ENCODE assay signal across 9 cellular contexts in genomic region chr1:156019946-156020292, GRCh38. TPM values are rescaled to one million over a fixed set of nuclear protein-coding genes. Genes with fewer than 3 reads are reported as not detected.
DNase-seq lines count a peak whose midpoint lies in the region; ATAC-seq, FAIRE-seq and TF ChIP-seq lines count a peak whose summit lies in the region.
"Had no signal": no experiment of that assay in that cellular context is flagged by ENCODE, and none has a peak within 500 bp of the region (broad histone marks: within the 10 kb centered on the region; RNA-seq: fewer than 3 reads in every experiment).

No MANE protein-coding gene starts in this region.

- H3K4me1 ChIP-seq in PC-9 (replicated peaks; ENCODE audit: insufficient read depth) = peaks cover 11% of the 10 kb centered on the region
- no peaks in the 10 kb centered on the region for H3K4me1 ChIP-seq in esophagus (ENCODE audit: control insufficient read depth in 2 of 2, insufficient read depth in 2 of 2, low read length in 1 of 2)
- peaks cover 6 to 15% (median 14%) of the 10 kb centered on the region in 3 donors for H3K4me1 ChIP-seq in pancreas

- H3K79me2 ChIP-seq in PC-9 (ENCODE audit: low read depth) = peaks cover 34% of the 10 kb centered on the region

- BruUV-seq in PC-9 (replicated peaks; lab: Mats Ljungman, UMichigan) = no TSS peak

- intact Hi-C loops in PC-9 (cut with micrococcal nuclease; ENCODE audit: unreplicated experiment) = no loop called here
- intact Hi-C loops in pancreas (cut with DNase I) = no loop called here
- intact Hi-C loops in posterior cingulate gyrus (cut with DNase I) = no loop called here

- peak overlapping the region; percentile 95 for H3K4me3 ChIP-seq in PC-9
- H3K4me3 ChIP-seq in esophagus (ENCODE audit: low read depth in 1 of 2, low read length in 2 of 2) = peak overlapping the region; percentile 71 to 96
- peak overlapping the region; percentile 45 to 92 (median 82) for H3K4me3 ChIP-seq in pancreas

- TF ChIP-seq CTCF in D721Med (IDR thresholded peaks at IDR 0.05; ENCODE audit: insufficient read depth, missing control alignments) (no peak), PC-9 (conservative IDR thresholded peaks at IDR 0.05) (no peak), pancreas (IDR thresholded peaks at IDR 0.05) (no peak)

- POLR2A ChIA-PET in PC-9 (lab: Charles Lee; ENCODE audit: unreplicated experiment) = no interaction called here

- CTCF ChIA-PET in PC-9 (lab: Charles Lee) = interaction anchor here (0.6 kb wide), 2 partner anchors 39 to 369 kb away, joined by 3 to 14 read pairs; no protein-coding TSS in a partner anchor

- peak; percentile 41 for FAIRE-seq in D721Med (lab: Jason Lieb, UNC)
- no peak for FAIRE-seq in pancreas (lab: Jason Lieb, UNC)

- WGBS in esophagus, 2 donors = 38 to 48% methylated on average over 8 of the region's 8 CpGs
- WGBS in pancreas, 2 donors = 8 to 13% methylated on average over 8 of the region's 8 CpGs

- H3K27ac ChIP-seq in PC-9 (no peak overlapping the region), esophagus (ENCODE audit: low read depth in 2 of 2, low read length in 1 of 2) (no peak overlapping the region), pancreas (peak overlapping the region in 1 of 4 donors; percentile 76)

- H3K36me3 ChIP-seq in PC-9 (ENCODE audit: low read depth) (peaks cover 33% of the 10 kb centered on the region), esophagus (ENCODE audit: control insufficient read depth in 2 of 2, insufficient read depth in 2 of 2, low read length in 1 of 2) (peaks cover 6 to 7% of the 10 kb centered on the region in 2 donors), pancreas (peaks cover 0 to 37% (median 9%) of the 10 kb centered on the region in 3 donors)

- H3K9me2 ChIP-seq in PC-9 (ENCODE audit: insufficient read depth) = no peaks in the 10 kb centered on the region

- H4K20me1 ChIP-seq in PC-9 (ENCODE audit: insufficient read depth) = peaks cover 20% of the 10 kb centered on the region

- ATAC-seq in pancreas = peak in 1 of 4 donors; percentile 8
- no peak for ATAC-seq in GM18520 (IDR thresholded peaks at IDR 0.05; ENCODE audit: unreplicated experiment)

- peak overlapping the region; percentile 29; the same call in 1 of the 2 replicates for H2AFZ ChIP-seq in PC-9

- peak overlapping the region; percentile 99 for H3K4me2 ChIP-seq in PC-9

- H3F3A ChIP-seq in PC-9 (ENCODE audit: insufficient read depth, low read depth) = peaks cover 10% of the 10 kb centered on the region; the same call in 1 of the 2 replicates

- no peaks in the 10 kb centered on the region for H3K27me3 ChIP-seq in PC-9 (ENCODE audit: insufficient read depth, low read depth)
- H3K27me3 ChIP-seq in esophagus (ENCODE audit: control insufficient read depth in 1 of 2, insufficient read depth in 2 of 2, low read length in 2 of 2) = no peaks in the 10 kb centered on the region
- no peaks in the 10 kb centered on the region for H3K27me3 ChIP-seq in pancreas

- H3K9me3 ChIP-seq in PC-9 (ENCODE audit: insufficient read depth, low read depth) = no peaks in the 10 kb centered on the region
- no peaks in the 10 kb centered on the region for H3K9me3 ChIP-seq in esophagus (ENCODE audit: control insufficient read depth in 2 of 2, insufficient read depth in 1 of 2, low read depth in 1 of 2, low read length in 1 of 2)
- H3K9me3 ChIP-seq in pancreas = no peaks in the 10 kb centered on the region

- no peak for DNase-seq in D721Med (ENCODE audit: insufficient read length, low spot score)
- DNase-seq in PC-9 = no peak
- no peak for DNase-seq in pancreas
- DNase-seq in cerebellar nuclear complex (lab: John Stamatoyannopoulos, UW) = no peak
- DNase-seq in posterior cingulate gyrus = no peak
- DNase-seq in hypothalamus (lab: John Stamatoyannopoulos, UW) = no peak

RNA-seq across cellular contexts. Expression of gene SSR2, which starts 0.8 kb away (rescaled TPM):
- total RNA-seq in PC-9 (2021) (152 and 196 TPM in 2 replicates), pancreas (100 to 1,000 TPM; 160 to 236 (median 202) TPM)
- polyA plus RNA-seq in esophagus (100 to 1,000 TPM in 1 of 2 donors, 10 to 100 TPM in 1; 67.0 to 145 TPM), pancreas (100 to 1,000 TPM; 180 to 243 TPM)

RNA-seq across cellular contexts. Expression of gene UBQLN4, which starts 33.7 kb away (rescaled TPM):
- total RNA-seq in PC-9 (2021) = 47.4 and 58.4 TPM in 2 replicates
- polyA plus RNA-seq in esophagus = 10 to 100 TPM; 18.3 to 21.0 TPM
- total RNA-seq in pancreas = 10 to 100 TPM; 14.1 to 28.2 (median 16.9) TPM
- 10 to 100 TPM; 18.6 to 24.4 TPM for polyA plus RNA-seq in pancreas

RNA-seq across cellular contexts. Expression of gene LAMTOR2, which starts 34.7 kb away (rescaled TPM):
- total RNA-seq in PC-9 (2021) = 76.8 and 117 TPM in 2 replicates
- 100 to 1,000 TPM in 1 of 2 donors, 10 to 100 TPM in 1; 82.6 to 101 TPM for polyA plus RNA-seq in esophagus
- total RNA-seq in pancreas = 10 to 100 TPM; 31.7 to 40.1 (median 32.1) TPM
- 10 to 100 TPM; 59.4 to 60.1 TPM for polyA plus RNA-seq in pancreas

RNA-seq across cellular contexts. Expression of gene RAB25, which starts 41.0 kb away (rescaled TPM):
- total RNA-seq in PC-9 (2021) = 129 and 194 TPM in 2 replicates
- 100 to 1,000 TPM; 470 to 576 TPM for polyA plus RNA-seq in esophagus
- 10 to 100 TPM; 29.0 to 51.1 (median 34.6) TPM for total RNA-seq in pancreas
- polyA plus RNA-seq in pancreas = 10 to 100 TPM; 56.3 to 81.6 TPM
- total RNA-seq: lung microvascular endothelial cell had no signal

RNA-seq across cellular contexts. Expression of gene ARHGEF2, which starts 41.6 kb away (rescaled TPM):
- 85.0 and 93.9 TPM in 2 replicates for total RNA-seq in PC-9 (2021)
- polyA plus RNA-seq in esophagus = 10 to 100 TPM; 15.9 to 26.6 TPM
- total RNA-seq in pancreas = 10 to 100 TPM; 10.3 to 39.0 (median 23.8) TPM
- polyA plus RNA-seq in pancreas = 10 to 100 TPM; 17.8 to 20.2 TPM
